Comparison of ENCODE assay signal across 8 cellular contexts in the genomic region with DNA sequence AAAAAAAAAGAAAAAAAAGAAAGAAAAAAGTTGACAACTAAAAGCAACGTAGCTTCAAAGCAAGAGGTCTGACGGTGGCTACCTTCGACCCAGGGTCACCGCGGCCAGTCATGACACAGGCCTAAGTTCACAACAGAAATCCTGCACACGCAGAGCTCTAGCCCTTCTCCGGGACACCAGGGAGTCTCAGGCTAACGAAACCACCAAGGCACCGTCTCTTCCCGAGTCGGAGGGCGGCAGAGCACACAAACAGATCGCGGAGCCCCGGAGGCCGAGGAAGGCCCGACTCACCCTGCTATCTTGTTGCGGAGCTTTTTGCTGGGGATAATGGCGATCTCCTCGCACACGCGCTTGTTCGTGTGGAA. TPM values are rescaled to one million over a fixed set of nuclear protein-coding genes. Genes with fewer than 3 reads are reported as not detected.
DNase-seq lines count a peak whose midpoint lies in the region; ATAC-seq and TF ChIP-seq lines count a peak whose summit lies in the region.

No MANE protein-coding gene starts in this region.

- peaks cover 33% of the 10 kb centered on the region for H4K20me1 ChIP-seq in Karpas-422 (ENCODE audit: insufficient read depth, low read depth, low read length)

- peak overlapping the region; percentile 97 for H3K4me2 ChIP-seq in Karpas-422 (ENCODE audit: low read depth, low read length, poor library complexity, severe bottlenecking)

- H3K27ac ChIP-seq in Karpas-422 (ENCODE audit: low read length) = peak overlapping the region; percentile 86
- peak overlapping the region in 58 of 59 donors; percentile 7 to 96 (median 88) for H3K27ac ChIP-seq in dorsolateral prefrontal cortex
- H3K27ac ChIP-seq in muscle layer of colon (ENCODE audit: low read depth, low read length) = peak overlapping the region; percentile 87

- peaks cover 19% of the 10 kb centered on the region for H3K4me1 ChIP-seq in Karpas-422 (ENCODE audit: low read length)
- H3K4me1 ChIP-seq in muscle layer of colon (ENCODE audit: insufficient read depth, low read length) = peaks cover 11% of the 10 kb centered on the region

- intact Hi-C loops in dorsolateral prefrontal cortex (cut with DNase I) = loop anchor here (1.0 to 5.0 kb wide), 7 partner anchors 33 to 473 kb away; a partner anchor contains a TSS

- no peaks in the 10 kb centered on the region for H3K9me2 ChIP-seq in Karpas-422 (replicated peaks; ENCODE audit: insufficient read depth, low read length)

- TF ChIP-seq CTCF in dorsolateral prefrontal cortex (IDR thresholded peaks at IDR 0.05 in 54 of 56, conservative IDR thresholded peaks at IDR 0.05 in 2 of 56; ENCODE audit: low read depth in 1 of 56, partially characterized antibody in 56 of 56) = no peak

- peaks cover 44% of the 10 kb centered on the region for H3K36me3 ChIP-seq in Karpas-422 (ENCODE audit: insufficient read depth, low read length)
- peaks cover 40% of the 10 kb centered on the region for H3K36me3 ChIP-seq in muscle layer of colon (ENCODE audit: insufficient read depth, low read length)

- no peaks in the 10 kb centered on the region for H3K27me3 ChIP-seq in Karpas-422 (ENCODE audit: low read length)
- H3K27me3 ChIP-seq in dorsolateral prefrontal cortex = no peaks in the 10 kb centered on the region
- no peaks in the 10 kb centered on the region for H3K27me3 ChIP-seq in muscle layer of colon (ENCODE audit: control insufficient read depth in 1 of 2, insufficient read depth in 2 of 2, low read length in 2 of 2)

- ATAC-seq in HG02571 (IDR thresholded peaks at IDR 0.05; ENCODE audit: unreplicated experiment) (no peak), HG03457 (IDR thresholded peaks at IDR 0.05; ENCODE audit: unreplicated experiment) (no peak)

- no peak overlapping the region for H2AFZ ChIP-seq in Karpas-422 (ENCODE audit: low read length)

- H3K9ac ChIP-seq in Karpas-422 (ENCODE audit: low read length) (peak overlapping the region; percentile 100), muscle layer of colon (ENCODE audit: low read length) (peak overlapping the region; percentile 71)

- peak; percentile 16 for DNase-seq in ELR (ENCODE audit: low read depth)
- DNase-seq in Karpas-422 = peak; percentile 59
- DNase-seq in dorsolateral prefrontal cortex = no peak
- no peak for DNase-seq in GM19240 (ENCODE audit: insufficient read length, low spot score)
- DNase-seq in NCI-H510A treated with DMSO at 0.1 percent for 48 hours (lab: John Stamatoyannopoulos, UW) = no peak

- H3K79me2 ChIP-seq in Karpas-422 (ENCODE audit: low read length) = peaks cover 32% of the 10 kb centered on the region

- H3K9me3 ChIP-seq in Karpas-422 (ENCODE audit: low read length) (no peaks in the 10 kb centered on the region), muscle layer of colon (ENCODE audit: low read length) (no peaks in the 10 kb centered on the region)

- peak overlapping the region; percentile 99 for H3K4me3 ChIP-seq in Karpas-422 (ENCODE audit: low read length)
- peak overlapping the region; percentile 66 to 98 (median 86) for H3K4me3 ChIP-seq in dorsolateral prefrontal cortex
- peak overlapping the region; percentile 96 to 98 for H3K4me3 ChIP-seq in muscle layer of colon (ENCODE audit: low read depth in 1 of 2, low read length in 2 of 2)

RNA-seq across cellular contexts. Expression of a gene that starts 0.6 kb away (rescaled TPM):
- total RNA-seq in Karpas-422 (2014; rRNA removed; shearing (Covaris generic); ENCODE audit: low replicate concordance) = 5,063 and 5,133 TPM in 2 replicates
- total RNA-seq in dorsolateral prefrontal cortex = 100 to 1,000 TPM; 255 to 518 (median 371) TPM

Comparison
In these comparisons a context has a peak if more than half of its experiments do, and no peak if none do; other contexts are left out.
1. DNase-seq: peak in ELR (single experiment) and Karpas-422 (single experiment); none in dorsolateral prefrontal cortex (0 of 10), GM19240 (single experiment) and NCI-H510A treated with DMSO at 0.1 percent for 48 hours (single experiment).
2. Peak in every context shown above with its lines, with median percentiles within 50 percentile points of each other: H3K27ac ChIP-seq and H3K4me3 ChIP-seq.